In genomic region chr13:100032642-100033041, GRCh38 we compare ENCODE assay signal across 8 cellular contexts. TPM values are rescaled to one million over a fixed set of nuclear protein-coding genes. Genes with fewer than 3 reads are reported as not detected.
A peak's percentile ranks its signal among the peaks of the same experiment; 100 is the strongest.
DNase-seq lines count a peak whose midpoint lies in the region; TF ChIP-seq lines count a peak whose summit lies in the region.
"Not testable (repeated sequence)": the region's sequence is repeated elsewhere in the genome, so short reads cannot be mapped to it uniquely, and the experiment has no call there.
"Had no signal": no experiment of that assay in that cellular context is flagged by ENCODE, and none has a peak within 500 bp of the region (broad histone marks: within the 10 kb centered on the region; RNA-seq: fewer than 3 reads in every experiment).

No MANE protein-coding gene starts in this region.

- H3K27me3 Mint-ChIP-seq in type B pancreatic cell: not testable (repeated sequence)

- not testable (repeated sequence) for H3K27ac ChIP-seq in HEK293 (ENCODE audit: extremely low read depth, low read depth, low read length)

- H3K9me3 Mint-ChIP-seq in type B pancreatic cell: not testable (repeated sequence)

- H3K36me3 Mint-ChIP-seq in type B pancreatic cell: not testable (repeated sequence)

- H3K4me1 ChIP-seq in HEK293 (ENCODE audit: control insufficient read depth, insufficient read depth, low read length): not testable (repeated sequence)

- H3K4me3 Mint-ChIP-seq in type B pancreatic cell: not testable (repeated sequence)

- not testable (repeated sequence) for H3K9me3 ChIP-seq in HEK293 (ENCODE audit: control insufficient read depth, insufficient read depth, low read depth, low read length)

- TF ChIP-seq CTCF in HEK293 (tag by site-specific recombination; IDR thresholded peaks at IDR 0.05); type B pancreatic cell (conservative IDR thresholded peaks at IDR 0.05): not testable (repeated sequence)

- peak; percentile 16 for DNase-seq in type B pancreatic cell (ENCODE audit: extremely low spot score, unreplicated experiment)

- POLR2A ChIA-PET in HEK293 (lab: Yijun Ruan, JAX): not testable (repeated sequence)

- H3K4me1 Mint-ChIP-seq in type B pancreatic cell (ENCODE audit: unreplicated experiment): not testable (repeated sequence)

- H3K36me3 ChIP-seq in HEK293 (ENCODE audit: control insufficient read depth in 2 of 2, insufficient read depth in 1 of 2, low read length in 2 of 2): not testable (repeated sequence)

- CTCF ChIA-PET in HEK293 (lab: Yijun Ruan, JAX): interaction anchor here (0.8 kb wide), 1 partner anchor 41 kb away, joined by 5 read pairs; no protein-coding TSS in a partner anchor

- H3K27ac Mint-ChIP-seq in type B pancreatic cell: not testable (repeated sequence)

- H3K4me3 ChIP-seq in HEK293 (ENCODE audit: low read depth, low read length): not testable (repeated sequence)

TF ChIP-seq in HEK293, 187 proteins besides CTCF, POLR2A, EP300 and RAD21:
- peak; percentile 70; the same call in 1 of the 2 replicates for TF ChIP-seq ZNF433 (tag by site-specific recombination; IDR thresholded peaks at IDR 0.05; ENCODE audit: low read depth)
- 0 out of 2 replicates have a peak, but pooled peaks have one; percentile 54 for TF ChIP-seq ZNF791 (tag by site-specific recombination; IDR thresholded peaks at IDR 0.05)
- peak; percentile 32 for TF ChIP-seq ZNF529 (tag by site-specific recombination; IDR thresholded peaks at IDR 0.05; ENCODE audit: insufficient replicate concordance)
- peak; percentile 74 for TF ChIP-seq ZNF558 (tag by site-specific recombination; IDR thresholded peaks at IDR 0.05)
- peak; percentile 64 for TF ChIP-seq REST (tag by site-specific recombination; IDR thresholded peaks at IDR 0.05)
- 0 out of 2 replicates have a peak, but pooled peaks have one; percentile 15 for TF ChIP-seq ZNF341 (tag by site-specific recombination; IDR thresholded peaks at IDR 0.05; ENCODE audit: low read depth)
- peak; percentile 52; the same call in 1 of the 2 replicates for TF ChIP-seq ZNF266 (tag by site-specific recombination; IDR thresholded peaks at IDR 0.05; ENCODE audit: low read depth)
- TF ChIP-seq ZNF202 (tag by site-specific recombination; IDR thresholded peaks at IDR 0.05; ENCODE audit: borderline replicate concordance): peak; percentile 88
- peak; percentile 55; the same call in 1 of the 2 replicates for TF ChIP-seq ZNF140 (tag by site-specific recombination; IDR thresholded peaks at IDR 0.05)
- TF ChIP-seq ZNF555 (tag by site-specific recombination; conservative IDR thresholded peaks at IDR 0.05): peak; percentile 48
- TF ChIP-seq ZNF510 (tag by site-specific recombination; IDR thresholded peaks at IDR 0.05; ENCODE audit: insufficient replicate concordance): peak; percentile 19
- TF ChIP-seq ZNF623 (tag by site-specific recombination; IDR thresholded peaks at IDR 0.05): peak; percentile 60
- TF ChIP-seq ZNF292 (tag by site-specific recombination; IDR thresholded peaks at IDR 0.05; ENCODE audit: borderline replicate concordance, low read depth): 0 out of 2 replicates have a peak, but pooled peaks have one; percentile 11
- TF ChIP-seq ZNF518A (tag by site-specific recombination; conservative IDR thresholded peaks at IDR 0.05; ENCODE audit: low read depth): peak; percentile 80
- peak; percentile 89 for TF ChIP-seq ZNF394 (tag by site-specific recombination; IDR thresholded peaks at IDR 0.05; ENCODE audit: borderline replicate concordance)
- 0 out of 2 replicates have a peak, but pooled peaks have one; percentile 23 for TF ChIP-seq ZNF629 (tag by site-specific recombination; IDR thresholded peaks at IDR 0.05)
- peak; percentile 56; the same call in 1 of the 2 replicates for TF ChIP-seq ZNF664 (tag by site-specific recombination; IDR thresholded peaks at IDR 0.05)
- peak; percentile 60 for TF ChIP-seq ZBTB11 (tag by site-specific recombination; conservative IDR thresholded peaks at IDR 0.05; ENCODE audit: low read depth)
- TF ChIP-seq ZNF426 (tag by site-specific recombination; IDR thresholded peaks at IDR 0.05): peak; percentile 70
- TF ChIP-seq ZBTB8A (tag by site-specific recombination; IDR thresholded peaks at IDR 0.05): peak; percentile 60

RNA-seq across cellular contexts. Expression of gene ZIC2, which starts 51.1 kb away (rescaled TPM):
- total RNA-seq in type B pancreatic cell (ENCODE audit: low replicate concordance): 0.59 and 129 TPM in 2 replicates
- total RNA-seq: B cell; CD4-positive, alpha-beta memory T cell; CD4-positive, alpha-beta T cell; CD4-positive, CD25-positive, alpha-beta regulatory T cell; CD8-positive, alpha-beta memory T cell; CD8-positive, alpha-beta T cell had no signal

RNA-seq across cellular contexts. Expression of gene PCCA, which starts 56.3 kb away (rescaled TPM):
- 21.1 and 46.8 TPM in 2 replicates for total RNA-seq in type B pancreatic cell (ENCODE audit: low replicate concordance)
